In genomic region chr6:84213217-84213616, GRCh38 we compare ENCODE assay signal across 36 cellular contexts.
"Had no signal": no experiment of that assay in that cellular context is flagged by ENCODE, and none has a peak within 500 bp of the region (broad histone marks: within the 10 kb centered on the region; RNA-seq: fewer than 3 reads in every experiment).

No MANE protein-coding gene starts in this region.

- H3K36me3 ChIP-seq: adrenal gland, brain microvascular endothelial cell, breast epithelium had no signal

- FAIRE-seq: astrocyte, TTC549 had no signal

- H3K9me3 Mint-ChIP-seq: activated B cell treated with CpG ODN at 0.5 μM for 24 hours; activated CD4-positive, alpha-beta memory T cell treated with anti-CD3 and anti-CD28 coated beads for 36 hours; activated CD4-positive, alpha-beta T cell treated with anti-CD3 and anti-CD28 coated beads, Interleukin-2, amount 10 ng/mL, durations not matched to agents 24 days and 14 days; activated CD8-positive, alpha-beta T cell treated with anti-CD3 and anti-CD28 coated beads for 36 hours; activated naive CD4-positive, alpha-beta T cell treated with anti-CD3 and anti-CD28 coated beads for 36 hours; activated naive CD4-positive, alpha-beta T cell treated with anti-CD3 and anti-CD28 coated beads, Interleukin-2, amount 50 U/mL, for 72 hours; activated naive CD8-positive, alpha-beta T cell treated with anti-CD3 and anti-CD28 coated beads for 36 hours; activated T-cell treated with anti-CD3 and anti-CD28 coated beads, Interleukin-2, amount 50 U/mL, for 4 hours; activated T-cell treated with anti-CD3 and anti-CD28 coated beads, Interleukin-2, amount 50 U/mL, for 72 hours; activated T-helper 1 cell treated with anti-CD3 and anti-CD28 coated beads, Interleukin-12 subunit alpha, Interleukin-12 subunit beta, Interleukin-2, Interleukin-4 antibody, amounts not matched to agents 30 ng/mL and 10 ng/mL and 1 ng/mL, durations not matched to agents 14 hours and 24 hours and 36 hours; activated T-helper 17 cell treated with anti-CD3 and anti-CD28 coated beads, Interleukin-2, amount 50 U/mL, for 72 hours; T-helper 1 cell treated with Interleukin-12 subunit alpha and Interleukin-12 subunit beta and Interleukin-4 antibody, amounts not matched to agents 30 μg/mL and 1 μg/mL, for 36 hours; T-helper 2 cell treated with Interferon-gamma antibody and Interleukin-4, amounts not matched to agents 5 μg/mL and 100 μg/mL, for 36 hours had no signal

- H3K27ac Mint-ChIP-seq: activated B cell treated with CpG ODN at 0.5 μM for 24 hours; activated CD4-positive, alpha-beta memory T cell treated with anti-CD3 and anti-CD28 coated beads for 36 hours; activated CD4-positive, alpha-beta T cell treated with anti-CD3 and anti-CD28 coated beads, Interleukin-2, amount 10 ng/mL, durations not matched to agents 24 days and 14 days; activated CD8-positive, alpha-beta T cell treated with anti-CD3 and anti-CD28 coated beads for 36 hours; activated naive CD4-positive, alpha-beta T cell treated with anti-CD3 and anti-CD28 coated beads for 36 hours; activated naive CD4-positive, alpha-beta T cell treated with anti-CD3 and anti-CD28 coated beads, Interleukin-2, amount 50 U/mL, for 72 hours; activated naive CD8-positive, alpha-beta T cell treated with anti-CD3 and anti-CD28 coated beads for 36 hours; activated T-cell treated with anti-CD3 and anti-CD28 coated beads, Interleukin-2, amount 50 U/mL, for 72 hours; activated T-helper 1 cell treated with anti-CD3 and anti-CD28 coated beads, Interleukin-12 subunit alpha, Interleukin-12 subunit beta, Interleukin-2, Interleukin-4 antibody, amounts not matched to agents 30 ng/mL and 10 ng/mL and 1 ng/mL, durations not matched to agents 14 hours and 24 hours and 36 hours; activated T-helper 17 cell treated with anti-CD3 and anti-CD28 coated beads, Interleukin-2, amount 50 U/mL, for 72 hours; T-helper 1 cell treated with Interleukin-12 subunit alpha and Interleukin-12 subunit beta and Interleukin-4 antibody, amounts not matched to agents 30 μg/mL and 1 μg/mL, for 36 hours; T-helper 2 cell treated with Interferon-gamma antibody and Interleukin-4, amounts not matched to agents 5 μg/mL and 100 μg/mL, for 36 hours had no signal

- H3K4me3 ChIP-seq: adrenal gland, body of pancreas, breast epithelium had no signal

- H3K9me3 ChIP-seq: adrenal gland, body of pancreas, breast epithelium had no signal

- H3K4me1 Mint-ChIP-seq: activated CD4-positive, alpha-beta T cell treated with anti-CD3 and anti-CD28 coated beads, Interleukin-2, amount 10 ng/mL, durations not matched to agents 24 days and 14 days; activated naive CD8-positive, alpha-beta T cell treated with anti-CD3 and anti-CD28 coated beads for 36 hours; activated T-helper 17 cell treated with anti-CD3 and anti-CD28 coated beads, Interleukin-2, amount 50 U/mL, for 72 hours had no signal

- H3K27ac ChIP-seq: adrenal gland, body of pancreas, brain microvascular endothelial cell, breast epithelium, VCaP had no signal

- ATAC-seq: activated CD8-positive, alpha-beta T cell treated with anti-CD3 and anti-CD28 coated beads for 36 hours; activated naive CD4-positive, alpha-beta T cell treated with anti-CD3 and anti-CD28 coated beads, Interleukin-2, amount 50 U/mL, for 72 hours; activated T-cell treated with anti-CD3 and anti-CD28 coated beads, Interleukin-2, amount 50 U/mL, for 4 hours; activated T-cell treated with anti-CD3 and anti-CD28 coated beads, Interleukin-2, amount 50 U/mL, for 72 hours; activated T-helper 17 cell treated with anti-CD3 and anti-CD28 coated beads, Interleukin-2, amount 50 U/mL, for 72 hours; body of pancreas had no signal

- H3K27me3 Mint-ChIP-seq: activated B cell treated with CpG ODN at 0.5 μM for 24 hours; activated CD4-positive, alpha-beta memory T cell treated with anti-CD3 and anti-CD28 coated beads for 36 hours; activated CD4-positive, alpha-beta T cell treated with anti-CD3 and anti-CD28 coated beads, Interleukin-2, amount 10 ng/mL, durations not matched to agents 24 days and 14 days; activated CD8-positive, alpha-beta T cell treated with anti-CD3 and anti-CD28 coated beads for 36 hours; activated naive CD8-positive, alpha-beta T cell treated with anti-CD3 and anti-CD28 coated beads for 36 hours; activated T-helper 17 cell treated with anti-CD3 and anti-CD28 coated beads, Interleukin-2, amount 50 U/mL, for 72 hours had no signal

- H3K4me3 Mint-ChIP-seq: activated B cell treated with CpG ODN at 0.5 μM for 24 hours; activated CD4-positive, alpha-beta memory T cell treated with anti-CD3 and anti-CD28 coated beads for 36 hours; activated CD4-positive, alpha-beta T cell treated with anti-CD3 and anti-CD28 coated beads, Interleukin-2, amount 10 ng/mL, durations not matched to agents 24 days and 14 days; activated CD8-positive, alpha-beta T cell treated with anti-CD3 and anti-CD28 coated beads for 36 hours; activated naive CD4-positive, alpha-beta T cell treated with anti-CD3 and anti-CD28 coated beads for 36 hours; activated naive CD8-positive, alpha-beta T cell treated with anti-CD3 and anti-CD28 coated beads for 36 hours; activated T-cell treated with anti-CD3 and anti-CD28 coated beads, Interleukin-2, amount 50 U/mL, for 4 hours; activated T-cell treated with anti-CD3 and anti-CD28 coated beads, Interleukin-2, amount 50 U/mL, for 72 hours; activated T-helper 1 cell treated with anti-CD3 and anti-CD28 coated beads, Interleukin-12 subunit alpha, Interleukin-12 subunit beta, Interleukin-2, Interleukin-4 antibody, amounts not matched to agents 30 ng/mL and 10 ng/mL and 1 ng/mL, durations not matched to agents 14 hours and 24 hours and 36 hours; activated T-helper 17 cell treated with anti-CD3 and anti-CD28 coated beads, Interleukin-2, amount 50 U/mL, for 72 hours; T-helper 1 cell treated with Interleukin-12 subunit alpha and Interleukin-12 subunit beta and Interleukin-4 antibody, amounts not matched to agents 30 μg/mL and 1 μg/mL, for 36 hours; T-helper 2 cell treated with Interferon-gamma antibody and Interleukin-4, amounts not matched to agents 5 μg/mL and 100 μg/mL, for 36 hours had no signal

- H3K27me3 ChIP-seq: adrenal gland, body of pancreas, brain microvascular endothelial cell, breast epithelium had no signal

- DNase-seq: activated B cell treated with CpG ODN at 0.5 μM for 24 hours; activated CD4-positive, alpha-beta memory T cell treated with anti-CD3 and anti-CD28 coated beads for 36 hours; activated CD4-positive, alpha-beta T cell treated with anti-CD3 and anti-CD28 coated beads for 4 hours; activated CD4-positive, alpha-beta T cell treated with anti-CD3 and anti-CD28 coated beads, Interleukin-2, amount 10 ng/mL, durations not matched to agents 24 days and 14 days; activated CD4-positive, alpha-beta T cell treated with anti-CD3 and anti-CD28 coated beads, Interleukin-2, amount 50 U/mL, for 1 hour; activated CD4-positive, alpha-beta T cell treated with anti-CD3 and anti-CD28 coated beads, Interleukin-2, amount 50 U/mL, for 4 hours; activated CD4-positive, CD25-positive, alpha-beta regulatory T cell treated with anti-CD3 and anti-CD28 coated beads, Interleukin-2, amount 50 U/mL, for 72 hours; activated CD8-positive, alpha-beta memory T cell treated with anti-CD3 and anti-CD28 coated beads, Interleukin-2, amount 50 U/mL, for 4 hours; activated CD8-positive, alpha-beta T cell treated with anti-CD3 and anti-CD28 coated beads for 36 hours; activated effector memory CD4-positive, alpha-beta T cell treated with anti-CD3 and anti-CD28 coated beads, Interleukin-2, amount 50 U/mL, for 16 hours; activated gamma-delta T cell treated with Interleukin-2 at 50 U/mL for 16 hours; activated naive CD4-positive, alpha-beta T cell; activated naive CD4-positive, alpha-beta T cell treated with anti-CD3 and anti-CD28 coated beads for 36 hours; activated naive CD4-positive, alpha-beta T cell treated with anti-CD3 and anti-CD28 coated beads, Interleukin-2, amount 50 U/mL, for 16 hours; activated naive CD8-positive, alpha-beta T cell treated with anti-CD3 and anti-CD28 coated beads for 36 hours; activated T-cell treated with anti-CD3 and anti-CD28 coated beads for 4 hours; activated T-cell treated with anti-CD3 and anti-CD28 coated beads, Interleukin-2, amount 50 U/mL, for 1 hour; activated T-cell treated with anti-CD3 and anti-CD28 coated beads, Interleukin-2, amount 50 U/mL, for 4 hours; activated T-cell treated with anti-CD3 and anti-CD28 coated beads, Interleukin-2, amount 50 U/mL, for 72 hours; adrenal gland; amniotic stem cell; aorta; body of pancreas; brain microvascular endothelial cell; central memory CD4-positive, alpha-beta T cell; T-helper 2 cell; T-helper 9 cell had no signal

- H3K4me1 ChIP-seq: adrenal gland, body of pancreas, breast epithelium had no signal
